In the genomic region with DNA sequence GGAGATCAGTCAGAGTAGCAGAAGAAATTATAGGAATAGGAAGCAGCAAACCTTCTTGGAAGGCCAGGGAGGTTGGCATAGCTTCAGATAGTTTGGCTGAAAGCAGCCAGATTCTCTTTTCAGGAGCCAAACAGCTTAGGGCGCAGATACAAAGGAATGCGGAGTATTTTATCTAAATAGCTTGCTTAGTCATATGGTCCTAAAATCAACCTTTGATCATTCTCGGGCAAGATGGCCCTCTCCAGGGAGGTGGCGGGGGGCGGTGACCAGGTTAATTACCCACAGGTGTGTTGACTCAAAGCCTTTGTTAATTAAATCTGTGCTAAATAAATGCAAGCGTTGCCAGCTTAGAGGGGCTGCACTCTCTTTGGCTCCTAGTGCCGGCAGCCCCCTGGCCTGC, we compare ENCODE assay signal across 1 cellular context.
TF ChIP-seq lines count a peak whose summit lies in the region.

No MANE protein-coding gene starts in this region.

TF ChIP-seq in H1, 55 proteins besides CTCF, POLR2A, EP300 and RAD21:
- peak; percentile 28; the same call in 1 of the 2 replicates for TF ChIP-seq MAFK (IDR thresholded peaks at IDR 0.05; ENCODE audit: low read depth, low read length)
- no peak for TF ChIP-seq POLR2AphosphoS5 (IDR thresholded peaks at IDR 0.05; ENCODE audit: low read depth, low read length)
- peak; percentile 76 for TF ChIP-seq SP1 (IDR thresholded peaks at IDR 0.05; ENCODE audit: low read depth, low read length)
- no peak for TF ChIP-seq BRCA1 (IDR thresholded peaks at IDR 0.05; ENCODE audit: low read depth, low read length)
- peak; percentile 51; the same call in 1 of the 2 replicates for TF ChIP-seq JUND (IDR thresholded peaks at IDR 0.05; ENCODE audit: low read length)
- TF ChIP-seq KDM5A (IDR thresholded peaks at IDR 0.05; ENCODE audit: low read length), result no peak
- no peak for TF ChIP-seq EZH2 (IDR thresholded peaks at IDR 0.05; ENCODE audit: low read depth, low read length, severe bottlenecking)
- peak; percentile 99 for TF ChIP-seq TCF12 (IDR thresholded peaks at IDR 0.05; ENCODE audit: low read depth, low read length)
- TF ChIP-seq TEAD4 (IDR thresholded peaks at IDR 0.05; ENCODE audit: low read depth, low read length), result peak; percentile 84; the same call in 1 of the 2 replicates
- TF ChIP-seq RXRA (IDR thresholded peaks at IDR 0.05; ENCODE audit: insufficient read depth, low read depth, low read length), result no peak
- TF ChIP-seq TBP (IDR thresholded peaks at IDR 0.05; ENCODE audit: low read depth, low read length), result peak; percentile 24; the same call in 1 of the 2 replicates
- TF ChIP-seq SAP30 (IDR thresholded peaks at IDR 0.05; ENCODE audit: insufficient read depth, insufficient replicate concordance, low read length), result no peak
- no peak for TF ChIP-seq SIN3A (conservative IDR thresholded peaks at IDR 0.05 in 1 of 2, IDR thresholded peaks at IDR 0.05 in 1 of 2; ENCODE audit: low read depth in 1 of 2, low read length in 2 of 2)
- 0 out of 2 replicates have a peak, but pooled peaks have one; percentile 16 for TF ChIP-seq POU5F1 (IDR thresholded peaks at IDR 0.05; ENCODE audit: low read depth, low read length)
- TF ChIP-seq, protein P1, sequence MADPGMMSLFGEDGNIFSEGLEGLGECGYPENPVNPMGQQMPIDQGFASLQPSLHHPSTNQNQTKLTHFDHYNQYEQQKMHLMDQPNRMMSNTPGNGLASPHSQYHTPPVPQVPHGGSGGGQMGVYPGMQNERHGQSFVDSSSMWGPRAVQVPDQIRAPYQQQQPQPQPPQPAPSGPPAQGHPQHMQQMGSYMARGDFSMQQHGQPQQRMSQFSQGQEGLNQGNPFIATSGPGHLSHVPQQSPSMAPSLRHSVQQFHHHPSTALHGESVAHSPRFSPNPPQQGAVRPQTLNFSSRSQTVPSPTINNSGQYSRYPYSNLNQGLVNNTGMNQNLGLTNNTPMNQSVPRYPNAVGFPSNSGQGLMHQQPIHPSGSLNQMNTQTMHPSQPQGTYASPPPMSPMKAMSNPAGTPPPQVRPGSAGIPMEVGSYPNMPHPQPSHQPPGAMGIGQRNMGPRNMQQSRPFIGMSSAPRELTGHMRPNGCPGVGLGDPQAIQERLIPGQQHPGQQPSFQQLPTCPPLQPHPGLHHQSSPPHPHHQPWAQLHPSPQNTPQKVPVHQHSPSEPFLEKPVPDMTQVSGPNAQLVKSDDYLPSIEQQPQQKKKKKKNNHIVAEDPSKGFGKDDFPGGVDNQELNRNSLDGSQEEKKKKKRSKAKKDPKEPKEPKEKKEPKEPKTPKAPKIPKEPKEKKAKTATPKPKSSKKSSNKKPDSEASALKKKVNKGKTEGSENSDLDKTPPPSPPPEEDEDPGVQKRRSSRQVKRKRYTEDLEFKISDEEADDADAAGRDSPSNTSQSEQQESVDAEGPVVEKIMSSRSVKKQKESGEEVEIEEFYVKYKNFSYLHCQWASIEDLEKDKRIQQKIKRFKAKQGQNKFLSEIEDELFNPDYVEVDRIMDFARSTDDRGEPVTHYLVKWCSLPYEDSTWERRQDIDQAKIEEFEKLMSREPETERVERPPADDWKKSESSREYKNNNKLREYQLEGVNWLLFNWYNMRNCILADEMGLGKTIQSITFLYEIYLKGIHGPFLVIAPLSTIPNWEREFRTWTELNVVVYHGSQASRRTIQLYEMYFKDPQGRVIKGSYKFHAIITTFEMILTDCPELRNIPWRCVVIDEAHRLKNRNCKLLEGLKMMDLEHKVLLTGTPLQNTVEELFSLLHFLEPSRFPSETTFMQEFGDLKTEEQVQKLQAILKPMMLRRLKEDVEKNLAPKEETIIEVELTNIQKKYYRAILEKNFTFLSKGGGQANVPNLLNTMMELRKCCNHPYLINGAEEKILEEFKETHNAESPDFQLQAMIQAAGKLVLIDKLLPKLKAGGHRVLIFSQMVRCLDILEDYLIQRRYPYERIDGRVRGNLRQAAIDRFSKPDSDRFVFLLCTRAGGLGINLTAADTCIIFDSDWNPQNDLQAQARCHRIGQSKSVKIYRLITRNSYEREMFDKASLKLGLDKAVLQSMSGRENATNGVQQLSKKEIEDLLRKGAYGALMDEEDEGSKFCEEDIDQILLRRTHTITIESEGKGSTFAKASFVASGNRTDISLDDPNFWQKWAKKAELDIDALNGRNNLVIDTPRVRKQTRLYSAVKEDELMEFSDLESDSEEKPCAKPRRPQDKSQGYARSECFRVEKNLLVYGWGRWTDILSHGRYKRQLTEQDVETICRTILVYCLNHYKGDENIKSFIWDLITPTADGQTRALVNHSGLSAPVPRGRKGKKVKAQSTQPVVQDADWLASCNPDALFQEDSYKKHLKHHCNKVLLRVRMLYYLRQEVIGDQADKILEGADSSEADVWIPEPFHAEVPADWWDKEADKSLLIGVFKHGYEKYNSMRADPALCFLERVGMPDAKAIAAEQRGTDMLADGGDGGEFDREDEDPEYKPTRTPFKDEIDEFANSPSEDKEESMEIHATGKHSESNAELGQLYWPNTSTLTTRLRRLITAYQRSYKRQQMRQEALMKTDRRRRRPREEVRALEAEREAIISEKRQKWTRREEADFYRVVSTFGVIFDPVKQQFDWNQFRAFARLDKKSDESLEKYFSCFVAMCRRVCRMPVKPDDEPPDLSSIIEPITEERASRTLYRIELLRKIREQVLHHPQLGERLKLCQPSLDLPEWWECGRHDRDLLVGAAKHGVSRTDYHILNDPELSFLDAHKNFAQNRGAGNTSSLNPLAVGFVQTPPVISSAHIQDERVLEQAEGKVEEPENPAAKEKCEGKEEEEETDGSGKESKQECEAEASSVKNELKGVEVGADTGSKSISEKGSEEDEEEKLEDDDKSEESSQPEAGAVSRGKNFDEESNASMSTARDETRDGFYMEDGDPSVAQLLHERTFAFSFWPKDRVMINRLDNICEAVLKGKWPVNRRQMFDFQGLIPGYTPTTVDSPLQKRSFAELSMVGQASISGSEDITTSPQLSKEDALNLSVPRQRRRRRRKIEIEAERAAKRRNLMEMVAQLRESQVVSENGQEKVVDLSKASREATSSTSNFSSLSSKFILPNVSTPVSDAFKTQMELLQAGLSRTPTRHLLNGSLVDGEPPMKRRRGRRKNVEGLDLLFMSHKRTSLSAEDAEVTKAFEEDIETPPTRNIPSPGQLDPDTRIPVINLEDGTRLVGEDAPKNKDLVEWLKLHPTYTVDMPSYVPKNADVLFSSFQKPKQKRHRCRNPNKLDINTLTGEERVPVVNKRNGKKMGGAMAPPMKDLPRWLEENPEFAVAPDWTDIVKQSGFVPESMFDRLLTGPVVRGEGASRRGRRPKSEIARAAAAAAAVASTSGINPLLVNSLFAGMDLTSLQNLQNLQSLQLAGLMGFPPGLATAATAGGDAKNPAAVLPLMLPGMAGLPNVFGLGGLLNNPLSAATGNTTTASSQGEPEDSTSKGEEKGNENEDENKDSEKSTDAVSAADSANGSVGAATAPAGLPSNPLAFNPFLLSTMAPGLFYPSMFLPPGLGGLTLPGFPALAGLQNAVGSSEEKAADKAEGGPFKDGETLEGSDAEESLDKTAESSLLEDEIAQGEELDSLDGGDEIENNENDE (IDR thresholded peaks at IDR 0.05; ENCODE audit: insufficient replicate concordance, low read length), result no peak
- TF ChIP-seq CEBPB (IDR thresholded peaks at IDR 0.05; ENCODE audit: low read depth, low read length), result no peak
- TF ChIP-seq ASH2L (IDR thresholded peaks at IDR 0.05; ENCODE audit: low read length), result no peak
- peak; percentile 87 for TF ChIP-seq NANOG (IDR thresholded peaks at IDR 0.05; ENCODE audit: insufficient read depth, low read depth, low read length, poor library complexity, severe bottlenecking)
- TF ChIP-seq CHD1 (IDR thresholded peaks at IDR 0.05; ENCODE audit: low read depth, low read length), result no peak
- TF ChIP-seq RBBP5 (IDR thresholded peaks at IDR 0.05; ENCODE audit: borderline replicate concordance, low read depth, low read length), result no peak
- no peak for TF ChIP-seq KDM4A (IDR thresholded peaks at IDR 0.05; ENCODE audit: low read depth, low read length, severe bottlenecking)
- no peak for TF ChIP-seq RNF2 (IDR thresholded peaks at IDR 0.05; ENCODE audit: borderline replicate concordance, low read depth, low read length, missing control alignments, poor library complexity, severe bottlenecking)
- TF ChIP-seq, protein P2, sequence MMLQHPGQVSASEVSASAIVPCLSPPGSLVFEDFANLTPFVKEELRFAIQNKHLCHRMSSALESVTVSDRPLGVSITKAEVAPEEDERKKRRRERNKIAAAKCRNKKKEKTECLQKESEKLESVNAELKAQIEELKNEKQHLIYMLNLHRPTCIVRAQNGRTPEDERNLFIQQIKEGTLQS (IDR thresholded peaks at IDR 0.05; ENCODE audit: insufficient read depth, low read depth, low read length), result no peak
- no peak for TF ChIP-seq NRF1 (IDR thresholded peaks at IDR 0.05; ENCODE audit: low read depth, low read length)
- no peak for TF ChIP-seq TAF1 (IDR thresholded peaks at IDR 0.05; ENCODE audit: low read depth, low read length)
- TF ChIP-seq SIX5 (IDR thresholded peaks at IDR 0.05; ENCODE audit: low read depth, low read length), result no peak
- no peak for TF ChIP-seq CTBP2 (IDR thresholded peaks at IDR 0.05; ENCODE audit: borderline replicate concordance, insufficient read depth, insufficient read length, low read length)
